Comparison of ENCODE assay signal across 8 cellular contexts in the genomic region with DNA sequence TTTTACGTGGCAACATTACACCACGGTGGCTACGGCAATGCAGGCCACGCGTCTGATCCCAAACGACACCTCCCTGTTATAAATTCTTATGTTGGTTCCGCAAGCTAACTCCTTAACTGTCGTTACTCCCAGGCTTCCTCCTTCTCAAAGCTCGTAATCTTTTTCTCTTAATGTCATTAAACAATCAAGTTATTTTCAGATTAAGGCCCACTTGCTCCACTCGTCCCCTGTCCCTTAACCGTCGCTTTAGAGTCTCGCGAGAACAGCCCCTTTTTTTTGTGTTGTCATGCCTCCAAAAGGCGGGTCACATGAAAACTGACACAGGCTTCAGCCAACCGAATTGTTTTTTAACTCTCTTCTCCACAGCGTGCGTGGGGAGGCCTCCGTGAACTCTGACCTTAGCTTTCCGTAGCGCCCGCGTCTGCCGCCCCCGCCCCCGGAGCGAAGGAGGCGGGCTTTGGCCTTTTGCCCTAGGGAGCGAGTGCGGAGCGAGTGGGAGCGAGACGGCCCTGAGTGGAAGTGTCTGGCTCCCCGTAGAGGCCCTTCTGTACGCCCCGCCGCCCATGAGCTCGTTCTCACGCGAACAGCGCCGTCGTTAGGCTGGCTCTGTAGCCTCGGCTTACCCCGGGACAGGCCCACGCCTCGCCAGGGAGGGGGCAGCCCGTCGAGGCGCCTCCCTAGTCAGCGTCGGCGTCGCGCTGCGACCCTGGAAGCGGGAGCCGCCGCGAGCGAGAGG. TPM values are rescaled to one million over a fixed set of nuclear protein-coding genes. Genes with fewer than 3 reads are reported as not detected.
A peak's percentile ranks its signal among the peaks of the same experiment; 100 is the strongest.
DNase-seq lines count a peak whose midpoint lies in the region; ATAC-seq and TF ChIP-seq lines count a peak whose summit lies in the region.

Gene CAND1 (plus strand): TSS at position 463 of the 736 bp plus-strand sequence. CDS start 360 bp downstream, outside the sequence.

- H3K9me2 ChIP-seq in SU-DHL-6 (replicated peaks; ENCODE audit: insufficient read depth, low read length) = no peaks in the 10 kb centered on the region

- no peaks in the 10 kb centered on the region for H3K27me3 ChIP-seq in SU-DHL-6 (ENCODE audit: low read length)
- no peaks in the 10 kb centered on the region for H3K27me3 ChIP-seq in ovary
- H3K27me3 ChIP-seq in thyroid gland = no peaks in the 10 kb centered on the region

- H3K27ac ChIP-seq in SU-DHL-6 (ENCODE audit: low read depth, low read length) = peak within 1 kb of the TSS; percentile 91
- H3K27ac ChIP-seq in ovary = peak within 1 kb of the TSS; percentile 98 to 99
- H3K27ac ChIP-seq in thyroid gland = peak within 1 kb of the TSS; percentile 97 to 99 (median 98)

- peaks cover 28% of the 10 kb centered on the region for H4K20me1 ChIP-seq in SU-DHL-6 (ENCODE audit: low read depth, low read length)

- peak within 1 kb of the TSS; percentile 98 for H3K9ac ChIP-seq in SU-DHL-6 (ENCODE audit: low read length)

- H3K9me3 ChIP-seq in SU-DHL-6 (ENCODE audit: insufficient read depth, low read length) (no peaks in the 10 kb centered on the region), ovary (no peaks in the 10 kb centered on the region), thyroid gland (no peaks in the 10 kb centered on the region)

- intact Hi-C loops in head of caudate nucleus (cut with DNase I) = no loop called here
- intact Hi-C loops in ovary (cut with DNase I) = loop anchor here in 1 of 4 donors (10.0 kb wide), 1 partner anchor 376 kb away; the partner anchor contains the start of gene DYRK2
- intact Hi-C loops in thyroid gland (cut with DNase I) = no loop called here

- peak; percentile 98 for DNase-seq in GM12864 (ENCODE audit: low read depth)
- DNase-seq in NCI-H128 (lab: John Stamatoyannopoulos, UW; ENCODE audit: unreplicated experiment) = peak; percentile 99
- peak; percentile 89 for DNase-seq in activated naive CD8-positive, alpha-beta T cell treated with anti-CD3 and anti-CD28 coated beads, Interleukin-2, amount 50 U/mL, for 16 hours (ENCODE audit: low read depth, low spot score)
- peak; percentile 96 to 100 (median 99) for DNase-seq in head of caudate nucleus
- DNase-seq in ovary = peak; percentile 98 to 99 (median 99)
- peak; percentile 97 for DNase-seq in thyroid gland

- peak within 1 kb of the TSS; percentile 58 for H2AFZ ChIP-seq in SU-DHL-6 (ENCODE audit: low read depth, low read length, severe bottlenecking)

- H3F3A ChIP-seq in SU-DHL-6 (ENCODE audit: insufficient read depth) = no peaks in the 10 kb centered on the region

- 0 to 1% (median 0%) methylated on average over 61 of the region's 61 CpGs for WGBS in ovary, 3 donors
- WGBS in thyroid gland, 2 donors = 1% methylated on average over 23 to 25 of the region's 61 CpGs

- peak; percentile 76 for ATAC-seq in HG02759 (IDR thresholded peaks at IDR 0.05; ENCODE audit: unreplicated experiment)

- H3K36me3 ChIP-seq in SU-DHL-6 (ENCODE audit: low read length) = 0 out of 2 replicates have a peak, but pooled peaks cover 3% of the 10 kb centered on the region
- H3K36me3 ChIP-seq in ovary = no peaks in the 10 kb centered on the region
- H3K36me3 ChIP-seq in thyroid gland = no peaks in the 10 kb centered on the region

- H3K4me3 ChIP-seq in GM12864 (ENCODE audit: low read depth, low read length) (peak within 1 kb of the TSS; percentile 97), SU-DHL-6 (ENCODE audit: insufficient read depth, low read length, poor library complexity, severe bottlenecking) (peak within 1 kb of the TSS; percentile 82), ovary (peak within 1 kb of the TSS; percentile 83), thyroid gland (replicated peaks in 1 of 3) (peak within 1 kb of the TSS; percentile 68 to 84 (median 83))

- peaks cover 47% of the 10 kb centered on the region for H3K79me2 ChIP-seq in SU-DHL-6 (ENCODE audit: insufficient read depth, low read length)

- TF ChIP-seq POLR2A in ovary (IDR thresholded peaks at IDR 0.05) = peak; percentile 81
- TF ChIP-seq POLR2A in thyroid gland (IDR thresholded peaks at IDR 0.05) = peak; percentile 7 to 92

- peak; percentile 63 for TF ChIP-seq EP300 in ovary (IDR thresholded peaks at IDR 0.05)

- TF ChIP-seq CTCF in GM12864 (IDR thresholded peaks at IDR 0.05; ENCODE audit: low read depth, low read length, missing control alignments) (no peak), SU-DHL-6 (IDR thresholded peaks at IDR 0.05; ENCODE audit: insufficient read depth, low read length, poor library complexity, severe bottlenecking) (no peak), ovary (IDR thresholded peaks at IDR 0.05) (peak in 2 of 3 donors; percentile 10 to 24), thyroid gland (IDR thresholded peaks at IDR 0.05) (peak in 1 of 6 experiments; percentile 14)

- peak within 1 kb of the TSS; percentile 98 for H3K4me2 ChIP-seq in SU-DHL-6 (ENCODE audit: low read depth, low read length, poor library complexity, severe bottlenecking)

- H3K4me1 ChIP-seq in ovary (ENCODE audit: insufficient read depth) = peaks cover 7% of the 10 kb centered on the region
- H3K4me1 ChIP-seq in thyroid gland = peaks cover 23% of the 10 kb centered on the region in 2 donors

RNA-seq across cellular contexts. Expression of gene CAND1, which starts in this region (rescaled TPM):
- total RNA-seq in ovary = 100 to 1,000 TPM in 5 of 7 donors, 10 to 100 TPM in 2; 72.8 to 148 (median 123) TPM
- polyA plus RNA-seq in ovary = 10 to 100 TPM; 25.7 to 52.6 TPM
- total RNA-seq in thyroid gland = 100 to 1,000 TPM in 2 of 4 donors, 10 to 100 TPM in 2; 88.5 to 127 (median 98.9) TPM

Comparison
In these comparisons a context has a peak if more than half of its experiments do, and no peak if none do; other contexts are left out.
1. Peak in every context shown above with its lines: DNase-seq, ATAC-seq, H3K4me3 ChIP-seq and H3K27ac ChIP-seq.
2. CTCF ChIP-seq: peak in ovary (2 of 3); none in GM12864 (single experiment) and SU-DHL-6 (single experiment).